ENCODE assay signal across 10 cellular contexts in the genomic region with DNA sequence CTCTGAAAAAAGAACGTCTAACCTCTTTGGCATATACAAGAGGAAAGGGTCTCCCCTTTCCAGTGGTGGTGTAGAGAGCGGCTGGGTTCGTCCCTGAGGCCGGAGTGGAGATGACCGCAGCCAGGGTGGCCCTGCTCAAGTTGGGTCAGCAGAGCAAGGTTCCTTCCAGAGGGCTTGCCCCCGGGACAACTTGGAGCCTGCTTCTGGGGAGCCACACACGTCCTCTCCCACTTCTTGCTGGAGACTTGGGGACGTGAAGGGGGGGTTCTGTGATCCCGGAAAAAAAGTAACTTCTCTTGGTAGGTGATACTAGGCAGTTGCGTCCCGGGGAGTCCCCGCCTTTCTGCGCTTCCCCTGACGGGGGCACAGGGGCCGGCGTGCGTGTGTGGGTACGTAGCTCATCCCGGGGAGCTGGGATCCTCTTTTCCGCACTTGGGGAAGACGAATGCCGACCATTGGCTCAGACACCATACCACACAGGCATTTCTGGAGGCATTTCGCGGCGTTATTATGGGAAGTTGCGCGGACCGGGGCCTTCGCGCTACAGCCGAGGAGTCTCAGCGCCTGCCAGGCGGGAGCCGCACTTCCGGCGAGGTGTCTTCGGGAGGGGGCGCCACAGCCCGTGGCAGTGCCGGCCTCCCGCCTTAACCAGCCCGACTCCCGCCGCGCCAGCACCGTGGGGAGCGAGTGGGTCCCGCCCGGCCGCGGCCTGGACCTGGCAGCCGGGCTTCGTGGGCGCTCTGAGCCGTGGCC. TPM values are rescaled to one million over a fixed set of nuclear protein-coding genes. Genes with fewer than 3 reads are reported as not detected.
DNase-seq lines count a peak whose midpoint lies in the region; ATAC-seq, FAIRE-seq and TF ChIP-seq lines count a peak whose summit lies in the region.
"Had no signal": no experiment of that assay in that cellular context is flagged by ENCODE, and none has a peak within 500 bp of the region (broad histone marks: within the 10 kb centered on the region; RNA-seq: fewer than 3 reads in every experiment).

No MANE protein-coding gene starts in this region.

- H3K4me2 ChIP-seq in GM12878 (ENCODE audit: control insufficient read depth, insufficient read depth) (no peak overlapping the region), keratinocyte (ENCODE audit: control insufficient read depth, extremely low read depth, insufficient read depth, low read depth, low read length) (peak overlapping the region; percentile 93), PC-3 (ENCODE audit: low read length) (no peak overlapping the region)

- H3K4me1 ChIP-seq in HUES48 (ENCODE audit: control insufficient read depth, insufficient read depth, low read length) = 0 out of 2 replicates have a peak, but pooled peaks cover 6% of the 10 kb centered on the region
- H3K4me1 ChIP-seq in GM12878 (ENCODE audit: control insufficient read depth, insufficient read depth, low read length) = no peaks in the 10 kb centered on the region
- peaks cover 7% of the 10 kb centered on the region for H3K4me1 ChIP-seq in keratinocyte (ENCODE audit: control insufficient read depth, extremely low read depth, insufficient read depth, low read length)
- 0 out of 2 replicates have a peak, but pooled peaks cover 7% of the 10 kb centered on the region for H3K4me1 ChIP-seq in PC-3 (ENCODE audit: insufficient read depth, low read length)

- intact Hi-C loops in GM12878 (cut with micrococcal nuclease; ENCODE audit: unreplicated experiment) = no loop called here
- intact Hi-C loops in PC-3 (cut with micrococcal nuclease) = no loop called here

- no peak for TF ChIP-seq POLR2A in GM12878 (IDR thresholded peaks at IDR 0.05; ENCODE audit: low read depth, low read length)

- SMC1A ChIA-PET in GM12878 (lab: Charles Lee; ENCODE audit: uncharacterized antibody, unreplicated experiment) = no interaction called here

- no peak for TF ChIP-seq EP300 in GM12878 (IDR thresholded peaks at IDR 0.05; ENCODE audit: borderline replicate concordance in 1 of 2, control insufficient read depth in 1 of 2, low read depth in 2 of 2, low read length in 2 of 2)

- H4K20me1 ChIP-seq in GM12878 (ENCODE audit: control insufficient read depth, insufficient read depth) (no peaks in the 10 kb centered on the region), keratinocyte (ENCODE audit: control insufficient read depth, extremely low read depth, insufficient read depth, low read length) (no peaks in the 10 kb centered on the region), PC-3 (ENCODE audit: low read length) (no peaks in the 10 kb centered on the region)

- H3K4me3 ChIP-seq in HUES48 (ENCODE audit: low read depth, low read length) = peak overlapping the region; percentile 57
- H3K4me3 ChIP-seq in GM12878 = no peak overlapping the region
- peak overlapping the region; percentile 41 to 82 (median 61) for H3K4me3 ChIP-seq in keratinocyte (ENCODE audit: control insufficient read depth in 2 of 3, extremely low read depth in 1 of 3, insufficient read depth in 2 of 3, low read depth in 1 of 3, low read length in 3 of 3)
- peak overlapping the region; percentile 7 to 46 (median 27) for H3K4me3 ChIP-seq in skin epidermis
- H3K4me3 ChIP-seq in PC-3 (ENCODE audit: low read length) = no peak overlapping the region

- TF ChIP-seq CTCF in GM12878 (IDR thresholded peaks at IDR 0.05 in 2 of 3, conservative IDR thresholded peaks at IDR 0.05 in 1 of 3; ENCODE audit: control insufficient read depth in 2 of 3, extremely low read depth in 1 of 3, insufficient read depth in 1 of 3, low read depth in 3 of 3, low read length in 3 of 3) (no peak), keratinocyte (optimal IDR thresholded peaks at IDR 0.05 in 1 of 3, IDR thresholded peaks at IDR 0.05 in 1 of 3, conservative IDR thresholded peaks at IDR 0.05 in 1 of 3; ENCODE audit: extremely low read depth in 1 of 3, insufficient read depth in 2 of 3, low read length in 3 of 3) (peak in 2 of 3 experiments; percentile 29 to 73), PC-3 (conservative IDR thresholded peaks at IDR 0.05; ENCODE audit: low read depth, low read length) (no peak)

- H3K27ac ChIP-seq in HUES48 (ENCODE audit: low read depth, low read length) = no peak overlapping the region
- no peak overlapping the region for H3K27ac ChIP-seq in GM12878 (ENCODE audit: control insufficient read depth, insufficient read depth)
- no peak overlapping the region for H3K27ac ChIP-seq in keratinocyte (ENCODE audit: control insufficient read depth, insufficient read depth, low read length)
- peak overlapping the region in 1 of 21 experiments; percentile 53 for H3K27ac ChIP-seq in skin epidermis
- H3K27ac ChIP-seq in PC-3 (ENCODE audit: low read length) = no peak overlapping the region

- H3K9me1 ChIP-seq in keratinocyte (ENCODE audit: control insufficient read depth, extremely low read depth, insufficient read depth, low read length) = no peaks in the 10 kb centered on the region

- FAIRE-seq in GM12878 (lab: Jason Lieb, UNC) (no peak), keratinocyte (lab: Jason Lieb, UNC) (no peak)
- FAIRE-seq: TTC549 had no signal

- WGBS in GM12878 (ENCODE audit: insufficient coverage, insufficient replicate concordance, low lambda C conversion rate, missing lambda C conversion rate) = 49% methylated on average over 47 of the region's 55 CpGs

- H3K79me2 ChIP-seq in GM12878 (ENCODE audit: control insufficient read depth, insufficient read depth, low read length) (no peaks in the 10 kb centered on the region), keratinocyte (ENCODE audit: control insufficient read depth, insufficient read depth, low read length) (no peaks in the 10 kb centered on the region), PC-3 (ENCODE audit: low read length) (no peaks in the 10 kb centered on the region)

- POLR2A ChIA-PET in GM12878 (lab: Charles Lee) = no interaction called here
- POLR2A ChIA-PET in PC-3 (lab: Charles Lee; ENCODE audit: unreplicated experiment) = interaction anchor here (0.6 kb wide), 1 partner anchor 52 kb away, joined by 3 read pairs; no protein-coding TSS in a partner anchor

- in situ Hi-C loops in GM12878 (cut with MboI) = no loop called here

- H3K27me3 ChIP-seq in HUES48 (ENCODE audit: control insufficient read depth, insufficient read depth, low read length) (peaks cover 100% of the 10 kb centered on the region), GM12878 (replicated peaks in 1 of 2; ENCODE audit: control insufficient read depth in 2 of 2, insufficient read depth in 2 of 2, low read length in 1 of 2) (peaks cover 1 to 7% of the 10 kb centered on the region in 2 experiments; a peak in 3 of 4 replicates), keratinocyte (ENCODE audit: control insufficient read depth, extremely low read depth, insufficient read depth, low read length) (peaks cover 55% of the 10 kb centered on the region), PC-3 (ENCODE audit: low read length) (no peaks in the 10 kb centered on the region)

- dilution Hi-C loops in keratinocyte (cut with MboI; ENCODE audit: extremely low pct_ligation_motif_present, low sequenced_read_pairs) = loop anchor here (25.0 kb wide), 2 partner anchors 290 to 465 kb away; no protein-coding TSS in a partner anchor

- RAD21 ChIA-PET in GM12878 (lab: Charles Lee; ENCODE audit: unreplicated experiment) = no interaction called here

- H3F3A ChIP-seq in PC-3 (ENCODE audit: low read length, unreplicated experiment) = no peaks in the 10 kb centered on the region

- ATAC-seq in GM12878 (no peak), PC-3 (no peak), HG02588 (IDR thresholded peaks at IDR 0.05; ENCODE audit: unreplicated experiment) (no peak), HG03354 (IDR thresholded peaks at IDR 0.05; ENCODE audit: poor library complexity, severe bottlenecking, unreplicated experiment) (no peak), HG03095 (IDR thresholded peaks at IDR 0.05; ENCODE audit: unreplicated experiment) (no peak)

- H3K36me3 ChIP-seq in HUES48 (ENCODE audit: control insufficient read depth, insufficient read depth, low read length) (no peaks in the 10 kb centered on the region), GM12878 (ENCODE audit: control insufficient read depth in 2 of 2, insufficient read depth in 2 of 2, low read length in 1 of 2) (no peaks in the 10 kb centered on the region), keratinocyte (ENCODE audit: control insufficient read depth in 2 of 2, extremely low read depth in 1 of 2, insufficient read depth in 2 of 2, low read length in 2 of 2) (no peaks in the 10 kb centered on the region), PC-3 (ENCODE audit: low read depth, low read length) (no peaks in the 10 kb centered on the region)

- no peaks in the 10 kb centered on the region for H3K9me2 ChIP-seq in PC-3 (replicated peaks; ENCODE audit: low read length)

- H3K9me3 ChIP-seq in HUES48 (ENCODE audit: control insufficient read depth, insufficient read depth, low read length) = no peaks in the 10 kb centered on the region
- no peaks in the 10 kb centered on the region; the same call in 2 of the 3 replicates for H3K9me3 ChIP-seq in GM12878 (replicated peaks; ENCODE audit: control insufficient read depth, insufficient read depth, low read length)
- no peaks in the 10 kb centered on the region for H3K9me3 ChIP-seq in keratinocyte (ENCODE audit: control insufficient read depth, low read depth, low read length)
- H3K9me3 ChIP-seq in PC-3 (ENCODE audit: low read length) = no peaks in the 10 kb centered on the region

- DNase-seq in GM12878 (ENCODE audit: low read depth, low spot score) (no peak), keratinocyte (ENCODE audit: low read depth, low spot score) (no peak), PC-3 (no peak)
- DNase-seq: NCI-H1694 had no signal

- H3K9ac ChIP-seq in HUES48 (ENCODE audit: low read depth, low read length) (no peak overlapping the region), GM12878 (ENCODE audit: control insufficient read depth, insufficient read depth, low read length) (no peak overlapping the region), keratinocyte (ENCODE audit: control insufficient read depth, extremely low read depth, insufficient read depth, low read length) (peak overlapping the region; percentile 37), PC-3 (ENCODE audit: low read length) (no peak overlapping the region)

- no TSS peak for BruUV-seq in GM12878 (replicated peaks; lab: Mats Ljungman, UMichigan)
- BruUV-seq in PC-3 (replicated peaks; lab: Mats Ljungman, UMichigan) = no TSS peak

- no peak overlapping the region for H2AFZ ChIP-seq in GM12878 (ENCODE audit: control insufficient read depth, low read depth, low read length)
- H2AFZ ChIP-seq in keratinocyte (ENCODE audit: control insufficient read depth, low read length) = peak overlapping the region; percentile 88
- no peak overlapping the region for H2AFZ ChIP-seq in PC-3 (ENCODE audit: low read length)

- CTCF ChIA-PET in GM12878 (lab: Yijun Ruan, JAX) (interaction anchor here (0.6 to 2.1 kb wide), 2 partner anchors 160 to 295 kb away, joined by 3 to 11 read pairs; no protein-coding TSS in a partner anchor), PC-3 (lab: Charles Lee) (interaction anchor here (1.5 to 2.7 kb wide), 4 partner anchors 41 to 470 kb away, joined by 3 to 23 read pairs (median 10); no protein-coding TSS in a partner anchor)

- no peak for TF ChIP-seq RAD21 in GM12878 (IDR thresholded peaks at IDR 0.05; ENCODE audit: insufficient read depth, low read depth, low read length)

RNA-seq across cellular contexts. Expression of a gene that starts 14.8 kb away (rescaled TPM):
- total RNA-seq in GM12878 (2013; cell fraction: nucleolus; rRNA removed) = not detected in 2 replicates
- total RNA-seq in GM12878 (2014; rRNA removed) (0.06 and 0.11 TPM in 2 replicates), GM12878 (2014; rRNA removed; fragmentation: Illumina TruSeq; extraction: Trizol) (0.04 TPM in 1 of 2 replicates, not detected in the other), GM12878 (2021) (0.27 and 0.28 TPM in 2 replicates), PC-3 (2014; rRNA removed) (14.3 and 14.9 TPM in 2 replicates)
- polyA plus RNA-seq in GM12878 (2011; ENCODE audit: low read depth) = not detected
- polyA plus RNA-seq in GM12878 (2011; rRNA removed) (5.9 and 8.2 TPM in 2 replicates), GM12878 (2014; fragmentation: Illumina TruSeq; extraction: Trizol) (0.03 and 0.05 TPM in 2 replicates), GM12878 (2014; fragmentation: Nextera tagmentation; extraction: Ambion mirVana) (not detected), GM12878 (2014; rRNA removed) (0.09 TPM in 1 of 2 replicates, not detected in the other), GM12878 (2016; fragmentation: Nextera tagmentation; extraction: Ambion mirVana) (under 1 TPM in 1 of 2 experiments, not detected in 1; 0.11 TPM), keratinocyte (1.1 to 1.3 TPM (median 1.2 TPM) in 3 replicates)
- 10.6 and 16.3 TPM in 2 replicates for polyA plus RNA-seq in GM12878 (2011; cell fraction: cytosol; rRNA removed)
- 15.8 and 16.0 TPM in 2 replicates for polyA plus RNA-seq in GM12878 (2011; cell fraction: nucleus; rRNA removed)
- polyA plus RNA-seq in GM12878 (2012) = 0.06 TPM in 1 of 2 replicates, not detected in the other
- polyA minus RNA-seq in GM12878 (2011; rRNA and poly(A)+ RNA removed) = 10.6 and 20.5 TPM in 2 replicates
- 7.9 and 10.0 TPM in 2 replicates for polyA minus RNA-seq in GM12878 (2011; cell fraction: cytosol; rRNA and poly(A)+ RNA removed)
- polyA minus RNA-seq in GM12878 (2011; cell fraction: nucleus; rRNA and poly(A)+ RNA removed) = 19.3 and 34.3 TPM in 2 replicates
- 0.60 TPM for polyA plus RNA-seq in keratinocyte (2011; ENCODE audit: low read depth)
- 1.1 and 1.5 TPM in 2 replicates for polyA plus RNA-seq in keratinocyte (2011; cell fraction: cytosol; rRNA removed)
- polyA plus RNA-seq in keratinocyte (2011; cell fraction: nucleus; rRNA removed) = 2.1 and 2.4 TPM in 2 replicates
- polyA plus RNA-seq in keratinocyte (2012; ENCODE audit: low replicate concordance) = 1.1 and 1.2 TPM in 2 replicates
- 1.5 to 2.3 TPM (median 2.0 TPM) in 3 replicates for polyA minus RNA-seq in keratinocyte
- 2.7 TPM for polyA minus RNA-seq in keratinocyte (2011; cell fraction: cytosol; rRNA and poly(A)+ RNA removed)
- 1.7 and 2.2 TPM in 2 replicates for polyA minus RNA-seq in keratinocyte (2011; cell fraction: nucleus; rRNA and poly(A)+ RNA removed)

Comparison
In these comparisons a context has a peak if more than half of its experiments do, and no peak if none do; other contexts are left out.
1. H3K4me3 ChIP-seq: peak in HUES48 (single experiment), keratinocyte (3 of 3) and skin epidermis (7 of 7); none in GM12878 (single experiment) and PC-3 (single experiment).
2. CTCF ChIP-seq: peak in keratinocyte (2 of 3); none in GM12878 (0 of 3) and PC-3 (single experiment).
3. RNA of a gene that starts 14.8 kb away (total RNA-seq): 14.3 to 14.9 TPM in PC-3; 0.04 to 0.28 TPM in GM12878; every median in the first group is over 10 times any median in the second.